ENCODE assay signal across 9 cellular contexts in the genomic region with DNA sequence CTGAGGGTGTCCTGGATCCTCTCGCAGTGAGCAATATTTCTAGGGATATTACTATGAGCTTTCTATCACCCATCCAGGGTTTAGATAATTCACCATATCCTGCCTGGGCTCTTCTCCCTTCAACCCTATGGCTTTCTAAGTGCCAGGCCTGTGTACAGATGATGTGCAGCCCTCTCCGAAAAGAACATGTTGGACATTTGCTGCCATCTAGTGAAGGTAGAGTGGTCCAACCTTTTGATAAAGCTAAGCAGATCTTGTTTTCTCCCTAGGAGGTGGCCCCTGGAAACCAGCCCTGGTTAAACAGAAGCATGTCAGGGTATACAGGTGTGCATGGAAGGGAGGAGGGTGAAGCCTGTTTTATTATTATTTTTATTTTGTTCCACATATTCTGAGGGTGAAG. TPM values are rescaled to one million over a fixed set of nuclear protein-coding genes. Genes with fewer than 3 reads are reported as not detected.
DNase-seq lines count a peak whose midpoint lies in the region; ATAC-seq and TF ChIP-seq lines count a peak whose summit lies in the region.
"Had no signal": no experiment of that assay in that cellular context is flagged by ENCODE, and none has a peak within 500 bp of the region (broad histone marks: within the 10 kb centered on the region; RNA-seq: fewer than 3 reads in every experiment).

No MANE protein-coding gene starts in this region.

- H3K27ac ChIP-seq in ascending aorta: no peak overlapping the region

- no peaks in the 10 kb centered on the region for H3K36me3 Mint-ChIP-seq in activated T-helper 1 cell treated with anti-CD3 and anti-CD28 coated beads, Interleukin-12 subunit alpha, Interleukin-12 subunit beta, Interleukin-2, Interleukin-4 antibody, amounts not matched to agents 30 ng/mL and 10 ng/mL and 1 ng/mL, durations not matched to agents 14 hours and 24 hours and 36 hours (ENCODE audit: low read depth)

- H3K4me3 ChIP-seq in Jurkat, Clone E6-1 (ENCODE audit: low read length): no peak overlapping the region
- no peak overlapping the region for H3K4me3 ChIP-seq in ascending aorta

- peak; percentile 22 to 47 (median 30) for TF ChIP-seq CTCF in ascending aorta (IDR thresholded peaks at IDR 0.05)

- H3K4me3 Mint-ChIP-seq in activated T-helper 1 cell treated with anti-CD3 and anti-CD28 coated beads, Interleukin-12 subunit alpha, Interleukin-12 subunit beta, Interleukin-2, Interleukin-4 antibody, amounts not matched to agents 30 ng/mL and 10 ng/mL and 1 ng/mL, durations not matched to agents 14 hours and 24 hours and 36 hours: no peak overlapping the region

- ATAC-seq in GM18517 (IDR thresholded peaks at IDR 0.05; ENCODE audit: unreplicated experiment): no peak
- no peak for ATAC-seq in GM19455 (IDR thresholded peaks at IDR 0.05; ENCODE audit: unreplicated experiment)

- H3K9me3 ChIP-seq in ascending aorta: no peaks in the 10 kb centered on the region

- H3K9me3 Mint-ChIP-seq in activated T-helper 1 cell treated with anti-CD3 and anti-CD28 coated beads, Interleukin-12 subunit alpha, Interleukin-12 subunit beta, Interleukin-2, Interleukin-4 antibody, amounts not matched to agents 30 ng/mL and 10 ng/mL and 1 ng/mL, durations not matched to agents 14 hours and 24 hours and 36 hours: no peaks in the 10 kb centered on the region

- H3K36me3 ChIP-seq in ascending aorta: no peaks in the 10 kb centered on the region

- H3K27me3 Mint-ChIP-seq in activated T-helper 1 cell treated with anti-CD3 and anti-CD28 coated beads, Interleukin-12 subunit alpha, Interleukin-12 subunit beta, Interleukin-2, Interleukin-4 antibody, amounts not matched to agents 30 ng/mL and 10 ng/mL and 1 ng/mL, durations not matched to agents 14 hours and 24 hours and 36 hours (ENCODE audit: insufficient read depth): peaks cover 14% of the 10 kb centered on the region

- no peaks in the 10 kb centered on the region for H3K4me1 Mint-ChIP-seq in activated T-helper 1 cell treated with anti-CD3 and anti-CD28 coated beads, Interleukin-12 subunit alpha, Interleukin-12 subunit beta, Interleukin-2, Interleukin-4 antibody, amounts not matched to agents 30 ng/mL and 10 ng/mL and 1 ng/mL, durations not matched to agents 14 hours and 24 hours and 36 hours (ENCODE audit: low read depth)

- intact Hi-C loops in ascending aorta (cut with DNase I): loop anchor here (1.0 to 5.0 kb wide), 2 partner anchors 192 to 323 kb away; no protein-coding TSS in a partner anchor
- intact Hi-C loops in activated T-helper 1 cell treated with anti-CD3 and anti-CD28 coated beads, Interleukin-12 subunit alpha, Interleukin-12 subunit beta, Interleukin-2, Interleukin-4 antibody, amounts not matched to agents 30 ng/mL and 10 ng/mL and 1 ng/mL, durations not matched to agents 14 hours and 24 hours and 36 hours (cut with micrococcal nuclease): loop anchor here (1.0 kb wide), 1 partner anchor 323 kb away; no protein-coding TSS in a partner anchor

- no peak overlapping the region for H3K27ac Mint-ChIP-seq in activated T-helper 1 cell treated with anti-CD3 and anti-CD28 coated beads, Interleukin-12 subunit alpha, Interleukin-12 subunit beta, Interleukin-2, Interleukin-4 antibody, amounts not matched to agents 30 ng/mL and 10 ng/mL and 1 ng/mL, durations not matched to agents 14 hours and 24 hours and 36 hours

- DNase-seq in COR-L47 (lab: John Stamatoyannopoulos, UW): peak; percentile 24
- peak; percentile 9 for DNase-seq in Jurkat, Clone E6-1 (ENCODE audit: low read depth, low spot score)
- DNase-seq in ascending aorta (ENCODE audit: low spot score in 2 of 2): no peak
- DNase-seq in kidney tubule cell (ENCODE audit: low spot score): peak; percentile 43
- DNase-seq in NCI-H2029 treated with DMSO at 0.1 percent for 48 hours (lab: John Stamatoyannopoulos, UW): no peak
- no peak for DNase-seq in activated T-helper 1 cell treated with anti-CD3 and anti-CD28 coated beads, Interleukin-12 subunit alpha, Interleukin-12 subunit beta, Interleukin-2, Interleukin-4 antibody, amounts not matched to agents 30 ng/mL and 10 ng/mL and 1 ng/mL, durations not matched to agents 14 hours and 24 hours and 36 hours (ENCODE audit: low spot score)

- H3K27me3 ChIP-seq in ascending aorta: no peaks in the 10 kb centered on the region

- no peaks in the 10 kb centered on the region for H3K4me1 ChIP-seq in ascending aorta

RNA-seq across cellular contexts. Expression of a gene that starts 27.9 kb away (rescaled TPM):
- polyA plus RNA-seq in Jurkat, Clone E6-1 (2012; ENCODE audit: insufficient read depth, insufficient read length): not detected
- total RNA-seq in ascending aorta: not detected
- total RNA-seq in activated T-helper 1 cell treated with anti-CD3 and anti-CD28 coated beads, Interleukin-12 subunit alpha, Interleukin-12 subunit beta, Interleukin-2, Interleukin-4 antibody, amounts not matched to agents 30 ng/mL and 10 ng/mL and 1 ng/mL, durations not matched to agents 14 hours and 24 hours and 36 hours: not detected in 2 replicates
- polyA plus RNA-seq: esophagus had no signal

Comparison
In these comparisons a context has a peak if more than half of its experiments do, and no peak if none do; other contexts are left out.
1. DNase-seq: peak in COR-L47 (single experiment), Jurkat, Clone E6-1 (single experiment) and kidney tubule cell (single experiment); none in ascending aorta (0 of 2), NCI-H2029 treated with DMSO at 0.1 percent for 48 hours (single experiment) and activated T-helper 1 cell treated with anti-CD3 and anti-CD28 coated beads, Interleukin-12 subunit alpha, Interleukin-12 subunit beta, Interleukin-2, Interleukin-4 antibody, amounts not matched to agents 30 ng/mL and 10 ng/mL and 1 ng/mL, durations not matched to agents 14 hours and 24 hours and 36 hours (single experiment).